In genomic region chr3:138861755-138862333, GRCh38 we compare ENCODE assay signal across 11 cellular contexts.
DNase-seq lines count a peak whose midpoint lies in the region; ATAC-seq and TF ChIP-seq lines count a peak whose summit lies in the region.
"Had no signal": no experiment of that assay in that cellular context is flagged by ENCODE, and none has a peak within 500 bp of the region (broad histone marks: within the 10 kb centered on the region; RNA-seq: fewer than 3 reads in every experiment).

No MANE protein-coding gene starts in this region.

- peak overlapping the region; percentile 90 to 94 for H3K27ac ChIP-seq in mucosa of rectum (ENCODE audit: low read depth in 2 of 2, low read length in 2 of 2)
- H3K27ac ChIP-seq: ovary had no signal

- no peaks in the 10 kb centered on the region for H3K27me3 ChIP-seq in mucosa of rectum (ENCODE audit: control insufficient read depth in 2 of 2, insufficient read depth in 2 of 2, low read length in 2 of 2)
- H3K27me3 ChIP-seq: ovary had no signal

- no peak for ATAC-seq in HG02678 (IDR thresholded peaks at IDR 0.05; ENCODE audit: unreplicated experiment)

- H3K4me1 ChIP-seq in mucosa of rectum (ENCODE audit: control insufficient read depth in 2 of 2, insufficient read depth in 2 of 2, low read length in 2 of 2): peaks cover 19 to 24% of the 10 kb centered on the region in 2 donors

- DNase-seq in AG20443 (ENCODE audit: low spot score) (peak; percentile 58), NB4 (ENCODE audit: low read depth) (peak; percentile 16), activated gamma-delta T cell (lab: John Stamatoyannopoulos, UW) (no peak), medulla oblongata (ENCODE audit: extremely low spot score) (no peak), hepatic stellate cell (ENCODE audit: low spot score) (no peak)
- DNase-seq: CD8-positive, alpha-beta memory T cell; NCI-H2029; ovary had no signal

- H3K4me3 ChIP-seq in NB4 (ENCODE audit: low read depth, low read length): no peak overlapping the region
- H3K4me3 ChIP-seq in mucosa of rectum (ENCODE audit: low read length in 2 of 2): no peak overlapping the region
- H3K4me3 ChIP-seq: ovary had no signal

- H3K4me1 Mint-ChIP-seq in dendritic cell treated with granulocyte-macrophage colony-stimulating factor and Interleukin-4, amounts not matched to agents 40 ng/mL and 50 ng/mL, for 4 days (ENCODE audit: low read depth): peaks cover 41% of the 10 kb centered on the region
- H3K4me1 Mint-ChIP-seq: CD8-positive, alpha-beta memory T cell had no signal

- no peaks in the 10 kb centered on the region for H3K36me3 Mint-ChIP-seq in dendritic cell treated with granulocyte-macrophage colony-stimulating factor and Interleukin-4, amounts not matched to agents 40 ng/mL and 50 ng/mL, for 4 days (ENCODE audit: low read depth)
- H3K36me3 Mint-ChIP-seq: CD8-positive, alpha-beta memory T cell had no signal

- no peak for TF ChIP-seq CTCF in NB4 (IDR thresholded peaks at IDR 0.05; ENCODE audit: low read depth, low read length)

- no peaks in the 10 kb centered on the region for H3K36me3 ChIP-seq in mucosa of rectum (ENCODE audit: control insufficient read depth in 2 of 2, insufficient read depth in 2 of 2, low read length in 2 of 2)
- H3K36me3 ChIP-seq: ovary had no signal

- H3K27ac Mint-ChIP-seq in dendritic cell treated with granulocyte-macrophage colony-stimulating factor and Interleukin-4, amounts not matched to agents 40 ng/mL and 50 ng/mL, for 4 days: peak overlapping the region; percentile 85

- intact Hi-C loops in dendritic cell treated with granulocyte-macrophage colony-stimulating factor and Interleukin-4, amounts not matched to agents 40 ng/mL and 50 ng/mL, for 4 days (cut with micrococcal nuclease): no loop called here

- peak overlapping the region; percentile 60 to 65 for H3K9ac ChIP-seq in mucosa of rectum (ENCODE audit: low read depth in 1 of 2, low read length in 2 of 2)

- H3K27me3 Mint-ChIP-seq in dendritic cell treated with granulocyte-macrophage colony-stimulating factor and Interleukin-4, amounts not matched to agents 40 ng/mL and 50 ng/mL, for 4 days: no peaks in the 10 kb centered on the region

- no peaks in the 10 kb centered on the region for H3K9me3 ChIP-seq in mucosa of rectum (ENCODE audit: control insufficient read depth in 2 of 2, low read length in 2 of 2)
- H3K9me3 ChIP-seq: ovary had no signal

- H3K9me3 Mint-ChIP-seq in dendritic cell treated with granulocyte-macrophage colony-stimulating factor and Interleukin-4, amounts not matched to agents 40 ng/mL and 50 ng/mL, for 4 days: no peaks in the 10 kb centered on the region
- H3K9me3 Mint-ChIP-seq: CD8-positive, alpha-beta memory T cell had no signal

- no peak overlapping the region for H3K4me3 Mint-ChIP-seq in dendritic cell treated with granulocyte-macrophage colony-stimulating factor and Interleukin-4, amounts not matched to agents 40 ng/mL and 50 ng/mL, for 4 days
- H3K4me3 Mint-ChIP-seq: CD8-positive, alpha-beta memory T cell had no signal

- TF ChIP-seq POLR2A in NB4 (IDR thresholded peaks at IDR 0.05; ENCODE audit: extremely low read depth, insufficient read length): no peak

Comparison
In these comparisons a context has a peak if more than half of its experiments do, and no peak if none do; other contexts are left out.
1. DNase-seq: peak in AG20443 (single experiment) and NB4 (single experiment); none in activated gamma-delta T cell (single experiment), medulla oblongata (single experiment) and hepatic stellate cell (single experiment).